Comparison of ENCODE assay signal across 21 cellular contexts in the genomic region with DNA sequence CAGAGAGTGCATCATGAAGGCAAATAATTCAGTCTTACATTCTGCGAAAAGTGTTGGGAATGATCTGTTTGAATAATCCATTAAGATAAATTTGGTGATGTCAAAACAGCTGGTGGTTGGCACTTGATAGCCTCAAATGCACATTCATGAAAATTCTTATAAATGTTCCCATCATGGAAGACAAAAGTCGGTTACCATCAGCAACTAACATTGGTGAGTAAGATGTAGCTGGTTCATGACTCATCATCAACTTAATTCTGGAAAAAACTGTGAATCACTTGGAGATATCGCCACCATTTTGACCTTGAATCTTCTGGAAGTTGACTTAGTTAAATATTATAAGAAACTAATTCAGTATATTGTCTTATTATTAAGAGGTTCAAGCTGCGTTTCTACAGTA. TPM values are rescaled to one million over a fixed set of nuclear protein-coding genes. Genes with fewer than 3 reads are reported as not detected.
DNase-seq lines count a peak whose midpoint lies in the region; ATAC-seq, FAIRE-seq and TF ChIP-seq lines count a peak whose summit lies in the region.
"Had no signal": no experiment of that assay in that cellular context is flagged by ENCODE, and none has a peak within 500 bp of the region (broad histone marks: within the 10 kb centered on the region; RNA-seq: fewer than 3 reads in every experiment).

No MANE protein-coding gene starts in this region.

- no peaks in the 10 kb centered on the region for H3K9me2 ChIP-seq in PC-3 (replicated peaks; ENCODE audit: low read length)

- POLR2A ChIA-PET in PC-3 (lab: Charles Lee; ENCODE audit: unreplicated experiment) = no interaction called here
- POLR2A ChIA-PET in endothelial cell of umbilical vein (lab: Charles Lee) = no interaction called here

- H3K27me3 ChIP-seq in PC-3 (ENCODE audit: low read length) = no peaks in the 10 kb centered on the region
- H3K27me3 ChIP-seq in endothelial cell of umbilical vein (ENCODE audit: control insufficient read depth in 2 of 2, insufficient read depth in 2 of 2, low read length in 2 of 2) = peaks cover 0 to 3% of the 10 kb centered on the region in 2 experiments
- H3K27me3 ChIP-seq in osteoblast (ENCODE audit: insufficient read depth, low read length) = no peaks in the 10 kb centered on the region
- no peaks in the 10 kb centered on the region for H3K27me3 ChIP-seq in heart left ventricle
- H3K27me3 ChIP-seq in prostate gland (replicated peaks; ENCODE audit: insufficient read depth) = no peaks in the 10 kb centered on the region
- H3K27me3 ChIP-seq: body of pancreas, tibial nerve had no signal

- TF ChIP-seq CTCF in PC-3 (conservative IDR thresholded peaks at IDR 0.05; ENCODE audit: low read depth, low read length) (no peak), endothelial cell of umbilical vein (IDR thresholded peaks at IDR 0.05; ENCODE audit: extremely low read depth in 1 of 2, insufficient read depth in 1 of 2, low read depth in 1 of 2, low read length in 2 of 2) (no peak), osteoblast (IDR thresholded peaks at IDR 0.05; ENCODE audit: extremely low read depth, low read depth, low read length) (no peak), heart left ventricle (IDR thresholded peaks at IDR 0.05) (no peak), prostate gland (IDR thresholded peaks at IDR 0.05) (no peak)

- H2AFZ ChIP-seq in PC-3 (ENCODE audit: low read length) (no peak overlapping the region), endothelial cell of umbilical vein (ENCODE audit: low read depth, low read length) (no peak overlapping the region), osteoblast (ENCODE audit: low read length) (no peak overlapping the region)

- H3K4me1 ChIP-seq in PC-3 (ENCODE audit: insufficient read depth, low read length) (peaks cover 14% of the 10 kb centered on the region), endothelial cell of umbilical vein (ENCODE audit: control insufficient read depth, extremely low read depth, insufficient read depth, low read length) (no peaks in the 10 kb centered on the region), osteoblast (ENCODE audit: insufficient read depth, low read length) (peaks cover 20% of the 10 kb centered on the region), heart left ventricle (peaks cover 0 to 15% (median 0%) of the 10 kb centered on the region in 12 donors), prostate gland (replicated peaks) (no peaks in the 10 kb centered on the region)
- H3K4me1 ChIP-seq: body of pancreas, tibial nerve had no signal

- no peaks in the 10 kb centered on the region for H3K79me2 ChIP-seq in PC-3 (ENCODE audit: low read length)
- no peaks in the 10 kb centered on the region for H3K79me2 ChIP-seq in endothelial cell of umbilical vein (ENCODE audit: control insufficient read depth, insufficient read depth, low read length)
- H3K79me2 ChIP-seq in osteoblast (ENCODE audit: insufficient read depth, low read length) = no peaks in the 10 kb centered on the region

- H3K36me3 ChIP-seq in PC-3 (ENCODE audit: low read depth, low read length) = no peaks in the 10 kb centered on the region
- no peaks in the 10 kb centered on the region for H3K36me3 ChIP-seq in endothelial cell of umbilical vein (ENCODE audit: control insufficient read depth in 2 of 2, extremely low read depth in 1 of 2, insufficient read depth in 2 of 2, low read length in 2 of 2)
- H3K36me3 ChIP-seq in osteoblast (ENCODE audit: insufficient read depth, low read length) = no peaks in the 10 kb centered on the region
- H3K36me3 ChIP-seq in heart left ventricle = no peaks in the 10 kb centered on the region
- no peaks in the 10 kb centered on the region for H3K36me3 ChIP-seq in prostate gland
- H3K36me3 ChIP-seq: tibial nerve had no signal

- H3K9me1 ChIP-seq in endothelial cell of umbilical vein (replicated peaks; ENCODE audit: control insufficient read depth, extremely low read depth, insufficient read depth, low read length) = no peaks in the 10 kb centered on the region

- FAIRE-seq in endothelial cell of umbilical vein (lab: Jason Lieb, UNC) = no peak

- H4K20me1 ChIP-seq in PC-3 (ENCODE audit: low read length) (no peaks in the 10 kb centered on the region), endothelial cell of umbilical vein (replicated peaks; ENCODE audit: control insufficient read depth, extremely low read depth, insufficient read depth, low read length) (no peaks in the 10 kb centered on the region), osteoblast (ENCODE audit: insufficient read depth, low read length) (no peaks in the 10 kb centered on the region)

- H3K9ac ChIP-seq in PC-3 (ENCODE audit: low read length) = no peak overlapping the region
- H3K9ac ChIP-seq in endothelial cell of umbilical vein (replicated peaks; ENCODE audit: extremely low read depth, insufficient read depth, low read length) = no peak overlapping the region

- dilution Hi-C loops in endothelial cell of umbilical vein (cut with MboI; ENCODE audit: extremely low pct_ligation_motif_present, low sequenced_read_pairs) = no loop called here

- H3K9me3 ChIP-seq in PC-3 (ENCODE audit: low read length) (no peaks in the 10 kb centered on the region), endothelial cell of umbilical vein (replicated peaks; ENCODE audit: control insufficient read depth, insufficient read depth, low read length) (no peaks in the 10 kb centered on the region), osteoblast (ENCODE audit: low read depth, low read length) (no peaks in the 10 kb centered on the region), heart left ventricle (no peaks in the 10 kb centered on the region), prostate gland (no peaks in the 10 kb centered on the region)
- H3K9me3 ChIP-seq: body of pancreas, tibial nerve had no signal

- ATAC-seq in PC-3 (no peak), heart left ventricle (no peak)
- ATAC-seq: body of pancreas; stimulated activated effector memory CD8-positive, alpha-beta T cell treated with anti-CD3 and anti-CD28 coated beads, Interleukin-12 subunit alpha, Interleukin-12 subunit beta, amount 100 ng/mL, for 72 hours had no signal

- WGBS in heart left ventricle, 4 donors = 92 to 95% (median 94%) methylated on average over 4 of the region's 4 CpGs
- 91% methylated on average over 4 of the region's 4 CpGs for WGBS in prostate gland

- peak; percentile 88 for DNase-seq in ELR (ENCODE audit: low read depth)
- DNase-seq in PC-3 = peak; percentile 9
- DNase-seq in endothelial cell of umbilical vein (ENCODE audit: low read depth, low spot score) = no peak
- peak; percentile 88 for DNase-seq in osteoblast (ENCODE audit: insufficient read length, low spot score, missing footprints)
- no peak for DNase-seq in NCI-H187 (lab: John Stamatoyannopoulos, UW)
- no peak for DNase-seq in heart left ventricle
- no peak for DNase-seq in NCI-H2171 treated with DMSO at 0.1 percent for 48 hours (lab: John Stamatoyannopoulos, UW)
- no peak for DNase-seq in prostate gland (ENCODE audit: low spot score)
- DNase-seq: activated CD4-positive, CD25-positive, alpha-beta regulatory T cell treated with anti-CD3 and anti-CD28 coated beads, Interleukin-2, amount 50 U/mL, for 72 hours; body of pancreas; dermis blood vessel endothelial cell; NCI-H1417; NCI-H2227 treated with DMSO at 0.1 percent for 48 hours; SHP77 had no signal

- BruUV-seq in PC-3 (replicated peaks; lab: Mats Ljungman, UMichigan) (no TSS peak), endothelial cell of umbilical vein (replicated peaks; lab: Mats Ljungman, UMichigan) (no TSS peak)

- TF ChIP-seq POLR2A in endothelial cell of umbilical vein (IDR thresholded peaks at IDR 0.05; ENCODE audit: low read depth, low read length) = no peak
- TF ChIP-seq POLR2A in heart left ventricle (IDR thresholded peaks at IDR 0.05) = no peak
- no peak for TF ChIP-seq POLR2A in prostate gland (IDR thresholded peaks at IDR 0.05)

- H3K4me2 ChIP-seq in PC-3 (ENCODE audit: low read length) (no peak overlapping the region), endothelial cell of umbilical vein (ENCODE audit: insufficient read depth, low read length) (no peak overlapping the region), osteoblast (ENCODE audit: insufficient read depth, low read length) (no peak overlapping the region)

- H3F3A ChIP-seq in PC-3 (ENCODE audit: low read length, unreplicated experiment) = no peaks in the 10 kb centered on the region

- H3K27ac ChIP-seq in PC-3 (ENCODE audit: low read length) (no peak overlapping the region), endothelial cell of umbilical vein (ENCODE audit: insufficient read depth, low read depth, low read length) (no peak overlapping the region), osteoblast (ENCODE audit: low read depth, low read length) (peak overlapping the region; percentile 67), heart left ventricle (no peak overlapping the region), prostate gland (no peak overlapping the region)
- H3K27ac ChIP-seq: body of pancreas, C4-2B, tibial nerve had no signal

- intact Hi-C loops in PC-3 (cut with micrococcal nuclease) (no loop called here), endothelial cell of umbilical vein (cut with micrococcal nuclease) (no loop called here), heart left ventricle (cut with DNase I) (no loop called here), prostate gland (cut with DNase I) (no loop called here)

- CTCF ChIA-PET in PC-3 (lab: Charles Lee) = interaction anchor here (0.7 kb wide), 1 partner anchor 1380 kb away, joined by 11 read pairs; no protein-coding TSS in a partner anchor
- CTCF ChIA-PET in endothelial cell of umbilical vein (lab: Charles Lee) = interaction anchor here (0.6 kb wide), 1 partner anchor 12 kb away, joined by 4 read pairs; no protein-coding TSS in a partner anchor

- H3K4me3 ChIP-seq in PC-3 (ENCODE audit: low read length) (no peak overlapping the region), endothelial cell of umbilical vein (replicated peaks in 1 of 3; ENCODE audit: insufficient read depth in 1 of 3, low read depth in 1 of 3, low read length in 3 of 3) (no peak overlapping the region), osteoblast (ENCODE audit: insufficient read depth, low read length) (no peak overlapping the region), heart left ventricle (no peak overlapping the region), prostate gland (no peak overlapping the region)
- H3K4me3 ChIP-seq: body of pancreas, tibial nerve had no signal

RNA-seq across cellular contexts. Expression of a gene that starts 11.2 kb away (rescaled TPM):
- total RNA-seq in PC-3 (2014; rRNA removed) = not detected in 2 replicates
- not detected in 2 replicates for total RNA-seq in endothelial cell of umbilical vein
- polyA plus RNA-seq in endothelial cell of umbilical vein = not detected in 2 replicates
- not detected in 2 replicates for polyA plus RNA-seq in endothelial cell of umbilical vein (2011; cell fraction: cytosol; rRNA removed)
- polyA plus RNA-seq in endothelial cell of umbilical vein (2011; cell fraction: nucleus; rRNA removed) = not detected in 2 replicates
- polyA plus RNA-seq in endothelial cell of umbilical vein (2012) = not detected in 2 replicates
- not detected in 2 replicates for polyA minus RNA-seq in endothelial cell of umbilical vein
- polyA minus RNA-seq in endothelial cell of umbilical vein (2011; cell fraction: cytosol; rRNA and poly(A)+ RNA removed) = not detected
- polyA minus RNA-seq in endothelial cell of umbilical vein (2011; cell fraction: nucleus; rRNA and poly(A)+ RNA removed) = not detected in 2 replicates
- total RNA-seq in osteoblast = not detected in 2 replicates
- 1 to 10 TPM in 2 of 9 donors, under 1 TPM in 4, not detected in 3; 0.19 to 3.2 (median 0.43) TPM for total RNA-seq in heart left ventricle
- polyA plus RNA-seq in heart left ventricle = under 1 TPM; 0.23 to 0.42 TPM
- under 1 TPM in 1 of 2 donors, not detected in 1; 0.36 TPM for total RNA-seq in prostate gland
- total RNA-seq: dermis blood vessel endothelial cell; mononuclear cell; T-helper 2 cell treated with Interferon-gamma antibody and Interleukin-4, amounts not matched to agents 100 ng/mL and 5 ng/mL, for 36 hours had no signal

RNA-seq across cellular contexts. Expression of a gene that starts 15.2 kb away (rescaled TPM):
- total RNA-seq in PC-3 (2014; rRNA removed) = not detected in 2 replicates
- not detected in 2 replicates for total RNA-seq in endothelial cell of umbilical vein
- not detected in 2 replicates for polyA plus RNA-seq in endothelial cell of umbilical vein
- not detected in 2 replicates for polyA plus RNA-seq in endothelial cell of umbilical vein (2011; cell fraction: cytosol; rRNA removed)
- not detected in 2 replicates for polyA plus RNA-seq in endothelial cell of umbilical vein (2011; cell fraction: nucleus; rRNA removed)
- not detected in 2 replicates for polyA plus RNA-seq in endothelial cell of umbilical vein (2012)
- not detected in 2 replicates for polyA minus RNA-seq in endothelial cell of umbilical vein
- polyA minus RNA-seq in endothelial cell of umbilical vein (2011; cell fraction: cytosol; rRNA and poly(A)+ RNA removed) = not detected
- not detected in 2 replicates for polyA minus RNA-seq in endothelial cell of umbilical vein (2011; cell fraction: nucleus; rRNA and poly(A)+ RNA removed)
- not detected in 2 replicates for total RNA-seq in osteoblast
- not detected for total RNA-seq in heart left ventricle
- not detected for polyA plus RNA-seq in heart left ventricle
- 1 to 10 TPM in 1 of 2 donors, not detected in 1; 3.3 TPM for total RNA-seq in prostate gland
- total RNA-seq: body of pancreas; dermis blood vessel endothelial cell; mononuclear cell; omental fat pad; T-helper 2 cell treated with Interferon-gamma antibody and Interleukin-4, amounts not matched to agents 100 ng/mL and 5 ng/mL, for 36 hours; tibial nerve had no signal
- polyA plus RNA-seq: esophagus had no signal

RNA-seq across cellular contexts. Expression of a gene that starts 16.7 kb away (rescaled TPM):
- 7.9 and 8.1 TPM in 2 replicates for total RNA-seq in PC-3 (2014; rRNA removed)
- 48.4 and 49.4 TPM in 2 replicates for total RNA-seq in endothelial cell of umbilical vein
- 121 and 137 TPM in 2 replicates for polyA plus RNA-seq in endothelial cell of umbilical vein
- 62.1 and 76.6 TPM in 2 replicates for polyA plus RNA-seq in endothelial cell of umbilical vein (2011; cell fraction: cytosol; rRNA removed)
- polyA plus RNA-seq in endothelial cell of umbilical vein (2011; cell fraction: nucleus; rRNA removed) = 57.8 and 61.9 TPM in 2 replicates
- polyA plus RNA-seq in endothelial cell of umbilical vein (2012) = 29.7 and 39.1 TPM in 2 replicates
- 73.8 and 99.0 TPM in 2 replicates for polyA minus RNA-seq in endothelial cell of umbilical vein
- 7.9 TPM for polyA minus RNA-seq in endothelial cell of umbilical vein (2011; cell fraction: cytosol; rRNA and poly(A)+ RNA removed)
- 57.6 and 61.9 TPM in 2 replicates for polyA minus RNA-seq in endothelial cell of umbilical vein (2011; cell fraction: nucleus; rRNA and poly(A)+ RNA removed)
- total RNA-seq in osteoblast = 98.4 and 100 TPM in 2 replicates
- 100 to 1,000 TPM in 1 of 9 donors, 10 to 100 TPM in 8; 12.1 to 103 (median 25.2) TPM for total RNA-seq in heart left ventricle
- 10 to 100 TPM; 24.3 to 51.7 TPM for polyA plus RNA-seq in heart left ventricle
- total RNA-seq in prostate gland = 100 to 1,000 TPM in 1 of 2 donors, 10 to 100 TPM in 1; 49.4 to 200 TPM

RNA-seq across cellular contexts. Expression of a gene that starts 50.8 kb away (rescaled TPM):
- total RNA-seq in PC-3 (2014; rRNA removed) (0.15 and 0.23 TPM in 2 replicates), endothelial cell of umbilical vein (0.53 and 0.80 TPM in 2 replicates), osteoblast (1.8 TPM in 2 replicates), heart left ventricle (1 to 10 TPM in 1 of 9 donors, under 1 TPM in 8; 0.12 to 2.7 (median 0.47) TPM), prostate gland (under 1 TPM; 0.50 to 0.80 TPM)
- polyA plus RNA-seq in endothelial cell of umbilical vein (0.03 and 0.05 TPM in 2 replicates), heart left ventricle (under 1 TPM; 0.15 to 0.46 TPM)
- 0.03 and 0.06 TPM in 2 replicates for polyA plus RNA-seq in endothelial cell of umbilical vein (2011; cell fraction: cytosol; rRNA removed)
- polyA plus RNA-seq in endothelial cell of umbilical vein (2011; cell fraction: nucleus; rRNA removed) = 0.51 and 0.70 TPM in 2 replicates
- 0.04 and 0.07 TPM in 2 replicates for polyA plus RNA-seq in endothelial cell of umbilical vein (2012)
- 0.46 and 0.81 TPM in 2 replicates for polyA minus RNA-seq in endothelial cell of umbilical vein
- not detected for polyA minus RNA-seq in endothelial cell of umbilical vein (2011; cell fraction: cytosol; rRNA and poly(A)+ RNA removed)
- 1.3 and 2.0 TPM in 2 replicates for polyA minus RNA-seq in endothelial cell of umbilical vein (2011; cell fraction: nucleus; rRNA and poly(A)+ RNA removed)

Comparison
In these comparisons a context has a peak if more than half of its experiments do, and no peak if none do; other contexts are left out.
1. DNase-seq: peak in ELR (single experiment), PC-3 (single experiment) and osteoblast (single experiment); none in endothelial cell of umbilical vein (single experiment), NCI-H187 (0 of 2), heart left ventricle (0 of 5), NCI-H2171 treated with DMSO at 0.1 percent for 48 hours (single experiment) and prostate gland (single experiment).